ENCODE assay signal across 2 cellular contexts in the genomic region with DNA sequence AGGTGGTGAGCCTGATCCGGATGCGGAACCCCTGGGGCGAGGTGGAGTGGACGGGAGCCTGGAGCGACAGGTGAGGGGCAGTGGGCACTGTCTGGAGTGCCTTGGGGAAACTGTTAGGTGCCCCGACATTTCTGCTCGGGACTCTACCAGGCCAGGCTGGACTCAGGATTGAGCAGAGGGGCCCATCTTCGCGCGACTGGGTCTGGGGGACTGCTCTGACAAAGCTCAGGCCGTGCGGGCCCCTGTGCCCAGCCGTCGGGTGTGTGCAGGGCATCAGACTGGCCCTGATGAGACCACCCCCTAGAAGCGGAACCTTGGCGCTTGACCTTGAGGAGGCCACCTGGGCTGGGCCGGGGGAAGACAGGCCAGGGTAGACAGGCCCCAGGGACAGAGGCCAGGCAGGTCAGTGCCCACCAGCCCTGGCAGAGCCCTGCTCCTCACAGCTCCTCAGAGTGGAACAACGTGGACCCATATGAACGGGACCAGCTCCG.
TF ChIP-seq lines count a peak whose summit lies in the region.

No MANE protein-coding gene starts in this region.

TF ChIP-seq in HEK293, 187 proteins besides CTCF, POLR2A, EP300 and RAD21:
- TF ChIP-seq SCRT1 (tag by site-specific recombination; IDR thresholded peaks at IDR 0.05; ENCODE audit: borderline replicate concordance) (peak; percentile 20; the same call in 1 of the 2 replicates), ZNF112 (tag by site-specific recombination; IDR thresholded peaks at IDR 0.05) (no peak), SCRT2 (tag by site-specific recombination; IDR thresholded peaks at IDR 0.05) (peak; percentile 69)
- TF ChIP-seq, protein P1, sequence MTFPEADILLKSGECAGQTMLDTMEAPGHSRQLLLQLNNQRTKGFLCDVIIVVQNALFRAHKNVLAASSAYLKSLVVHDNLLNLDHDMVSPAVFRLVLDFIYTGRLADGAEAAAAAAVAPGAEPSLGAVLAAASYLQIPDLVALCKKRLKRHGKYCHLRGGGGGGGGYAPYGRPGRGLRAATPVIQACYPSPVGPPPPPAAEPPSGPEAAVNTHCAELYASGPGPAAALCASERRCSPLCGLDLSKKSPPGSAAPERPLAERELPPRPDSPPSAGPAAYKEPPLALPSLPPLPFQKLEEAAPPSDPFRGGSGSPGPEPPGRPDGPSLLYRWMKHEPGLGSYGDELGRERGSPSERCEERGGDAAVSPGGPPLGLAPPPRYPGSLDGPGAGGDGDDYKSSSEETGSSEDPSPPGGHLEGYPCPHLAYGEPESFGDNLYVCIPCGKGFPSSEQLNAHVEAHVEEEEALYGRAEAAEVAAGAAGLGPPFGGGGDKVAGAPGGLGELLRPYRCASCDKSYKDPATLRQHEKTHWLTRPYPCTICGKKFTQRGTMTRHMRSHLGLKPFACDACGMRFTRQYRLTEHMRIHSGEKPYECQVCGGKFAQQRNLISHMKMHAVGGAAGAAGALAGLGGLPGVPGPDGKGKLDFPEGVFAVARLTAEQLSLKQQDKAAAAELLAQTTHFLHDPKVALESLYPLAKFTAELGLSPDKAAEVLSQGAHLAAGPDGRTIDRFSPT (tag by site-specific recombination; IDR thresholded peaks at IDR 0.05) = no peak

TF ChIP-seq in K562, 482 proteins besides CTCF, POLR2A, EP300 and RAD21:
- TF ChIP-seq, protein P2, sequence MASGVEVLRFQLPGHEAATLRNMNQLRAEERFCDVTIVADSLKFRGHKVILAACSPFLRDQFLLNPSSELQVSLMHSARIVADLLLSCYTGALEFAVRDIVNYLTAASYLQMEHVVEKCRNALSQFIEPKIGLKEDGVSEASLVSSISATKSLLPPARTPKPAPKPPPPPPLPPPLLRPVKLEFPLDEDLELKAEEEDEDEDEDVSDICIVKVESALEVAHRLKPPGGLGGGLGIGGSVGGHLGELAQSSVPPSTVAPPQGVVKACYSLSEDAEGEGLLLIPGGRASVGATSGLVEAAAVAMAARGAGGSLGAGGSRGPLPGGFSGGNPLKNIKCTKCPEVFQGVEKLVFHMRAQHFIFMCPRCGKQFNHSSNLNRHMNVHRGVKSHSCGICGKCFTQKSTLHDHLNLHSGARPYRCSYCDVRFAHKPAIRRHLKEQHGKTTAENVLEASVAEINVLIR (CRISPR knock-in tag; IDR thresholded peaks at IDR 0.05) = no peak
- TF ChIP-seq DIDO1 (tag; IDR thresholded peaks at IDR 0.05; ENCODE audit: low read depth) (no peak), FOSL1 (tag; conservative IDR thresholded peaks at IDR 0.05) (no peak), RBFOX2 (IDR thresholded peaks at IDR 0.05; ENCODE audit: low read depth, low read length) (peak; percentile 50; the same call in 1 of the 2 replicates), POLR2AphosphoS5 (IDR thresholded peaks at IDR 0.05; ENCODE audit: control insufficient read depth, insufficient read depth, low read depth, low read length) (no peak), TAF9B (IDR thresholded peaks at IDR 0.05; ENCODE audit: partially characterized antibody) (no peak)
- TF ChIP-seq, protein P3, sequence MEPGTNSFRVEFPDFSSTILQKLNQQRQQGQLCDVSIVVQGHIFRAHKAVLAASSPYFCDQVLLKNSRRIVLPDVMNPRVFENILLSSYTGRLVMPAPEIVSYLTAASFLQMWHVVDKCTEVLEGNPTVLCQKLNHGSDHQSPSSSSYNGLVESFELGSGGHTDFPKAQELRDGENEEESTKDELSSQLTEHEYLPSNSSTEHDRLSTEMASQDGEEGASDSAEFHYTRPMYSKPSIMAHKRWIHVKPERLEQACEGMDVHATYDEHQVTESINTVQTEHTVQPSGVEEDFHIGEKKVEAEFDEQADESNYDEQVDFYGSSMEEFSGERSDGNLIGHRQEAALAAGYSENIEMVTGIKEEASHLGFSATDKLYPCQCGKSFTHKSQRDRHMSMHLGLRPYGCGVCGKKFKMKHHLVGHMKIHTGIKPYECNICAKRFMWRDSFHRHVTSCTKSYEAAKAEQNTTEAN (CRISPR knock-in tag; IDR thresholded peaks at IDR 0.05) = no peak
TF ChIP-seq in K562: peak in this region for 1.
